Comparison of ENCODE assay signal across 1 cellular context in the genomic region with DNA sequence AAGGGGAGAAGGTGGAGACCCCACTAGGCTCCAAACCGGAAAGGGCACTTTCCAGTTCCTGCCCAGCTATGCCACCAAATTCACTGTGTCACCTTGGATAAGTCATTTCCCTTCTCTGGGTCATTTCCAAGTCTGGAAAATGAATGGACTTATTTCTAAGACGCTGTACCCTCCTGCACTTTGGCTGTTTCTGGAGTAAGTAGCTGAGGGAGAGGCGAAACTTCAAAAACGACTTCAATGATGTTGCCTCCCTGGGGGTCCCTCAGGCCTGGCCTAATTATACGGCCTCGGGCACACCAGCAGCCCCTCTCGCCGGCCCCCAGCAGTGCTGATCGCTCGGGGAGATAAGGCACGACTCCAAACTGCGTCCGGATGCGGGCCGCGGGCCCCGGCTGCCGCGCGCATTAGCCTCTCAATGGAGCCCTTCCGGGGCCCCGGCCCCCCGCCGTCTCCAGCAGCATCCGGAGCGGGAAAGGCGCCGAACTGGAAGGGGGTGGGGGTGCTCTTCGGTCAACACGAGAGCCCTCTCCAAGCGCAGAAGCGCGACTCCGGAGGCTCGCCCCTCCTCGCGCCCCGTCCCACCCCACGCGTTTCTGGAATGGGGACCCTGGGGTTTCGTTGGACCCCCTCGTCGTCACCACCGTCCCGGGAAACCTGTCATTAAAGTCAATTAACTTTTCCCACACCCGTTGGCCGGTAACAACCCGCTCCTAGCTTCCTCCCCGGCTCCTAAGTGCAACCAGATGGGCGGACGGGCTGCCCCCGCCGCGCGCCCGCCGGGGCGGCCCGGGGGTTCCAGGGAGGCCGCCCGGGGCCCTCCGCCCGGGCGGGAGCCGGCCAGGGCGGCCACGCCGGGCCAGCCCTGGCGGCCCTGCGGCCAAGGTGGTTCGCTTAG.
A peak's percentile ranks its signal among the peaks of the same experiment; 100 is the strongest.
TF ChIP-seq lines count a peak whose summit lies in the region.

No MANE protein-coding gene starts in this region.

TF ChIP-seq in HepG2, 621 proteins besides CTCF, POLR2A, EP300 and RAD21 (continued from another document and continues in another):
- TF ChIP-seq HNRNPH1 (optimal IDR thresholded peaks at IDR 0.05; ENCODE audit: low read depth, low read length) = no peak
- no peak for TF ChIP-seq TCF12 (IDR thresholded peaks at IDR 0.05)
- TF ChIP-seq TCF12 (CRISPR knock-in tag; IDR thresholded peaks at IDR 0.05) = 0 out of 2 replicates have a peak, but pooled peaks have one; percentile 66
- TF ChIP-seq, protein P1, sequence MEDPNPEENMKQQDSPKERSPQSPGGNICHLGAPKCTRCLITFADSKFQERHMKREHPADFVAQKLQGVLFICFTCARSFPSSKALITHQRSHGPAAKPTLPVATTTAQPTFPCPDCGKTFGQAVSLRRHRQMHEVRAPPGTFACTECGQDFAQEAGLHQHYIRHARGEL (CRISPR knock-in tag; IDR thresholded peaks at IDR 0.05) = no peak
- no peak for TF ChIP-seq FOXM1 (CRISPR knock-in tag; IDR thresholded peaks at IDR 0.05)
- TF ChIP-seq, protein P2, sequence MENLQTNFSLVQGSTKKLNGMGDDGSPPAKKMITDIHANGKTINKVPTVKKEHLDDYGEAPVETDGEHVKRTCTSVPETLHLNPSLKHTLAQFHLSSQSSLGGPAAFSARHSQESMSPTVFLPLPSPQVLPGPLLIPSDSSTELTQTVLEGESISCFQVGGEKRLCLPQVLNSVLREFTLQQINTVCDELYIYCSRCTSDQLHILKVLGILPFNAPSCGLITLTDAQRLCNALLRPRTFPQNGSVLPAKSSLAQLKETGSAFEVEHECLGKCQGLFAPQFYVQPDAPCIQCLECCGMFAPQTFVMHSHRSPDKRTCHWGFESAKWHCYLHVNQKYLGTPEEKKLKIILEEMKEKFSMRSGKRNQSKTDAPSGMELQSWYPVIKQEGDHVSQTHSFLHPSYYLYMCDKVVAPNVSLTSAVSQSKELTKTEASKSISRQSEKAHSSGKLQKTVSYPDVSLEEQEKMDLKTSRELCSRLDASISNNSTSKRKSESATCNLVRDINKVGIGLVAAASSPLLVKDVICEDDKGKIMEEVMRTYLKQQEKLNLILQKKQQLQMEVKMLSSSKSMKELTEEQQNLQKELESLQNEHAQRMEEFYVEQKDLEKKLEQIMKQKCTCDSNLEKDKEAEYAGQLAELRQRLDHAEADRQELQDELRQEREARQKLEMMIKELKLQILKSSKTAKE (CRISPR knock-in tag; IDR thresholded peaks at IDR 0.05; ENCODE audit: borderline replicate concordance) = peak; percentile 36; the same call in 1 of the 2 replicates
- TF ChIP-seq, protein P3, sequence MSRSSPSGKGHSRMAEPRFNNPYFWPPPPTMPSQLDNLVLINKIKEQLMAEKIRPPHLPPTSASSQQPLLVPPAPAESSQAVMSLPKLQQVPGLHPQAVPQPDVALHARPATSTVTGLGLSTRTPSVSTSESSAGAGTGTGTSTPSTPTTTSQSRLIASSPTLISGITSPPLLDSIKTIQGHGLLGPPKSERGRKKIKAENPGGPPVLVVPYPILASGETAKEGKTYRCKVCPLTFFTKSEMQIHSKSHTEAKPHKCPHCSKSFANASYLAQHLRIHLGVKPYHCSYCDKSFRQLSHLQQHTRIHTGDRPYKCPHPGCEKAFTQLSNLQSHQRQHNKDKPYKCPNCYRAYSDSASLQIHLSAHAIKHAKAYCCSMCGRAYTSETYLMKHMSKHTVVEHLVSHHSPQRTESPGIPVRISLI (CRISPR knock-in tag; IDR thresholded peaks at IDR 0.05; ENCODE audit: borderline replicate concordance) = no peak
- TF ChIP-seq ZNF564 (CRISPR knock-in tag; IDR thresholded peaks at IDR 0.05) = no peak; the same call in 1 of the 2 replicates
- 0 out of 2 replicates have a peak, but pooled peaks have one; percentile 25 for TF ChIP-seq PHF20 (CRISPR knock-in tag; IDR thresholded peaks at IDR 0.05)
- TF ChIP-seq, protein P4, sequence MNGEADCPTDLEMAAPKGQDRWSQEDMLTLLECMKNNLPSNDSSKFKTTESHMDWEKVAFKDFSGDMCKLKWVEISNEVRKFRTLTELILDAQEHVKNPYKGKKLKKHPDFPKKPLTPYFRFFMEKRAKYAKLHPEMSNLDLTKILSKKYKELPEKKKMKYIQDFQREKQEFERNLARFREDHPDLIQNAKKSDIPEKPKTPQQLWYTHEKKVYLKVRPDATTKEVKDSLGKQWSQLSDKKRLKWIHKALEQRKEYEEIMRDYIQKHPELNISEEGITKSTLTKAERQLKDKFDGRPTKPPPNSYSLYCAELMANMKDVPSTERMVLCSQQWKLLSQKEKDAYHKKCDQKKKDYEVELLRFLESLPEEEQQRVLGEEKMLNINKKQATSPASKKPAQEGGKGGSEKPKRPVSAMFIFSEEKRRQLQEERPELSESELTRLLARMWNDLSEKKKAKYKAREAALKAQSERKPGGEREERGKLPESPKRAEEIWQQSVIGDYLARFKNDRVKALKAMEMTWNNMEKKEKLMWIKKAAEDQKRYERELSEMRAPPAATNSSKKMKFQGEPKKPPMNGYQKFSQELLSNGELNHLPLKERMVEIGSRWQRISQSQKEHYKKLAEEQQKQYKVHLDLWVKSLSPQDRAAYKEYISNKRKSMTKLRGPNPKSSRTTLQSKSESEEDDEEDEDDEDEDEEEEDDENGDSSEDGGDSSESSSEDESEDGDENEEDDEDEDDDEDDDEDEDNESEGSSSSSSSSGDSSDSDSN (CRISPR knock-in tag; IDR thresholded peaks at IDR 0.05) = peak; percentile 74
- no peak for TF ChIP-seq ZNF674 (CRISPR knock-in tag; IDR thresholded peaks at IDR 0.05; ENCODE audit: low read depth)
- TF ChIP-seq ZSCAN21 (CRISPR knock-in tag; IDR thresholded peaks at IDR 0.05; ENCODE audit: borderline replicate concordance) = peak; percentile 46; the same call in 1 of the 2 replicates
- TF ChIP-seq, protein P5, sequence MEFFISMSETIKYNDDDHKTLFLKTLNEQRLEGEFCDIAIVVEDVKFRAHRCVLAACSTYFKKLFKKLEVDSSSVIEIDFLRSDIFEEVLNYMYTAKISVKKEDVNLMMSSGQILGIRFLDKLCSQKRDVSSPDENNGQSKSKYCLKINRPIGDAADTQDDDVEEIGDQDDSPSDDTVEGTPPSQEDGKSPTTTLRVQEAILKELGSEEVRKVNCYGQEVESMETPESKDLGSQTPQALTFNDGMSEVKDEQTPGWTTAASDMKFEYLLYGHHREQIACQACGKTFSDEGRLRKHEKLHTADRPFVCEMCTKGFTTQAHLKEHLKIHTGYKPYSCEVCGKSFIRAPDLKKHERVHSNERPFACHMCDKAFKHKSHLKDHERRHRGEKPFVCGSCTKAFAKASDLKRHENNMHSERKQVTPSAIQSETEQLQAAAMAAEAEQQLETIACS (CRISPR knock-in tag; IDR thresholded peaks at IDR 0.05) = peak; percentile 40; the same call in 1 of the 2 replicates
- 0 out of 2 replicates have a peak, but pooled peaks have one; percentile 25 for TF ChIP-seq SP2 (CRISPR knock-in tag; IDR thresholded peaks at IDR 0.05)
- TF ChIP-seq, protein P6, sequence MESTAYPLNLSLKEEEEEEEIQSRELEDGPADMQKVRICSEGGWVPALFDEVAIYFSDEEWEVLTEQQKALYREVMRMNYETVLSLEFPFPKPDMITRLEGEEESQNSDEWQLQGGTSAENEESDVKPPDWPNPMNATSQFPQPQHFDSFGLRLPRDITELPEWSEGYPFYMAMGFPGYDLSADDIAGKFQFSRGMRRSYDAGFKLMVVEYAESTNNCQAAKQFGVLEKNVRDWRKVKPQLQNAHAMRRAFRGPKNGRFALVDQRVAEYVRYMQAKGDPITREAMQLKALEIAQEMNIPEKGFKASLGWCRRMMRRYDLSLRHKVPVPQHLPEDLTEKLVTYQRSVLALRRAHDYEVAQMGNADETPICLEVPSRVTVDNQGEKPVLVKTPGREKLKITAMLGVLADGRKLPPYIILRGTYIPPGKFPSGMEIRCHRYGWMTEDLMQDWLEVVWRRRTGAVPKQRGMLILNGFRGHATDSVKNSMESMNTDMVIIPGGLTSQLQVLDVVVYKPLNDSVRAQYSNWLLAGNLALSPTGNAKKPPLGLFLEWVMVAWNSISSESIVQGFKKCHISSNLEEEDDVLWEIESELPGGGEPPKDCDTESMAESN (CRISPR knock-in tag; conservative IDR thresholded peaks at IDR 0.05) = 0 out of 2 replicates have a peak, but pooled peaks have one; percentile 36
- TF ChIP-seq XRCC5 (optimal IDR thresholded peaks at IDR 0.05; ENCODE audit: low read length) = peak; percentile 18
- no peak for TF ChIP-seq ZNF724P (CRISPR knock-in tag; IDR thresholded peaks at IDR 0.05; ENCODE audit: borderline replicate concordance)
- no peak for TF ChIP-seq RFX3 (CRISPR knock-in tag; IDR thresholded peaks at IDR 0.05)
- TF ChIP-seq ZNF44 (CRISPR knock-in tag; IDR thresholded peaks at IDR 0.05) = no peak
- TF ChIP-seq, protein P7, sequence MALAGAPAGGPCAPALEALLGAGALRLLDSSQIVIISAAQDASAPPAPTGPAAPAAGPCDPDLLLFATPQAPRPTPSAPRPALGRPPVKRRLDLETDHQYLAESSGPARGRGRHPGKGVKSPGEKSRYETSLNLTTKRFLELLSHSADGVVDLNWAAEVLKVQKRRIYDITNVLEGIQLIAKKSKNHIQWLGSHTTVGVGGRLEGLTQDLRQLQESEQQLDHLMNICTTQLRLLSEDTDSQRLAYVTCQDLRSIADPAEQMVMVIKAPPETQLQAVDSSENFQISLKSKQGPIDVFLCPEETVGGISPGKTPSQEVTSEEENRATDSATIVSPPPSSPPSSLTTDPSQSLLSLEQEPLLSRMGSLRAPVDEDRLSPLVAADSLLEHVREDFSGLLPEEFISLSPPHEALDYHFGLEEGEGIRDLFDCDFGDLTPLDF (CRISPR knock-in tag; IDR thresholded peaks at IDR 0.05) = 0 out of 2 replicates have a peak, but pooled peaks have one; percentile 40
- TF ChIP-seq, protein P8, sequence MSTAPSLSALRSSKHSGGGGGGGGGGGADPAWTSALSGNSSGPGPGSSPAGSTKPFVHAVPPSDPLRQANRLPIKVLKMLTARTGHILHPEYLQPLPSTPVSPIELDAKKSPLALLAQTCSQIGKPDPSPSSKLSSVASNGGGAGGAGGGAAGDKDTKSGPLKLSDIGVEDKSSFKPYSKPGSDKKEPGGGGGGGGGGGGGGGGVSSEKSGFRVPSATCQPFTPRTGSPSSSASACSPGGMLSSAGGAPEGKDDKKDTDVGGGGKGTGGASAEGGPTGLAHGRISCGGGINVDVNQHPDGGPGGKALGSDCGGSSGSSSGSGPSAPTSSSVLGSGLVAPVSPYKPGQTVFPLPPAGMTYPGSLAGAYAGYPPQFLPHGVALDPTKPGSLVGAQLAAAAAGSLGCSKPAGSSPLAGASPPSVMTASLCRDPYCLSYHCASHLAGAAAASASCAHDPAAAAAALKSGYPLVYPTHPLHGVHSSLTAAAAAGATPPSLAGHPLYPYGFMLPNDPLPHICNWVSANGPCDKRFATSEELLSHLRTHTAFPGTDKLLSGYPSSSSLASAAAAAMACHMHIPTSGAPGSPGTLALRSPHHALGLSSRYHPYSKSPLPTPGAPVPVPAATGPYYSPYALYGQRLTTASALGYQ (CRISPR knock-in tag; IDR thresholded peaks at IDR 0.05) = 0 out of 2 replicates have a peak, but pooled peaks have one; percentile 36
- TF ChIP-seq PRMT3 (CRISPR knock-in tag; IDR thresholded peaks at IDR 0.05; ENCODE audit: borderline replicate concordance, low read depth) = no peak
- TF ChIP-seq ISL2 (CRISPR knock-in tag; IDR thresholded peaks at IDR 0.05) = peak; percentile 27; the same call in 1 of the 2 replicates
- TF ChIP-seq ZNF629 (CRISPR knock-in tag; conservative IDR thresholded peaks at IDR 0.05) = 0 out of 2 replicates have a peak, but pooled peaks have one; percentile 12
- TF ChIP-seq, protein P9, sequence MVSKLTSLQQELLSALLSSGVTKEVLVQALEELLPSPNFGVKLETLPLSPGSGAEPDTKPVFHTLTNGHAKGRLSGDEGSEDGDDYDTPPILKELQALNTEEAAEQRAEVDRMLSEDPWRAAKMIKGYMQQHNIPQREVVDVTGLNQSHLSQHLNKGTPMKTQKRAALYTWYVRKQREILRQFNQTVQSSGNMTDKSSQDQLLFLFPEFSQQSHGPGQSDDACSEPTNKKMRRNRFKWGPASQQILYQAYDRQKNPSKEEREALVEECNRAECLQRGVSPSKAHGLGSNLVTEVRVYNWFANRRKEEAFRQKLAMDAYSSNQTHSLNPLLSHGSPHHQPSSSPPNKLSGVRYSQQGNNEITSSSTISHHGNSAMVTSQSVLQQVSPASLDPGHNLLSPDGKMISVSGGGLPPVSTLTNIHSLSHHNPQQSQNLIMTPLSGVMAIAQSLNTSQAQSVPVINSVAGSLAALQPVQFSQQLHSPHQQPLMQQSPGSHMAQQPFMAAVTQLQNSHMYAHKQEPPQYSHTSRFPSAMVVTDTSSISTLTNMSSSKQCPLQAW (CRISPR knock-in tag; IDR thresholded peaks at IDR 0.05) = no peak
- no peak for TF ChIP-seq TP53 (CRISPR knock-in tag; conservative IDR thresholded peaks at IDR 0.05)
- TF ChIP-seq MYC (CRISPR knock-in tag; IDR thresholded peaks at IDR 0.05; ENCODE audit: borderline replicate concordance) = peak; percentile 30; the same call in 1 of the 2 replicates
- peak; percentile 19; the same call in 1 of the 2 replicates for TF ChIP-seq SALL1 (CRISPR knock-in tag; IDR thresholded peaks at IDR 0.05)
- TF ChIP-seq HOXA5 (CRISPR knock-in tag; IDR thresholded peaks at IDR 0.05) = peak; percentile 47; the same call in 1 of the 2 replicates
- TF ChIP-seq ZMYM4 (CRISPR knock-in tag; IDR thresholded peaks at IDR 0.05) = peak; percentile 41; the same call in 1 of the 2 replicates
- TF ChIP-seq, protein P10, sequence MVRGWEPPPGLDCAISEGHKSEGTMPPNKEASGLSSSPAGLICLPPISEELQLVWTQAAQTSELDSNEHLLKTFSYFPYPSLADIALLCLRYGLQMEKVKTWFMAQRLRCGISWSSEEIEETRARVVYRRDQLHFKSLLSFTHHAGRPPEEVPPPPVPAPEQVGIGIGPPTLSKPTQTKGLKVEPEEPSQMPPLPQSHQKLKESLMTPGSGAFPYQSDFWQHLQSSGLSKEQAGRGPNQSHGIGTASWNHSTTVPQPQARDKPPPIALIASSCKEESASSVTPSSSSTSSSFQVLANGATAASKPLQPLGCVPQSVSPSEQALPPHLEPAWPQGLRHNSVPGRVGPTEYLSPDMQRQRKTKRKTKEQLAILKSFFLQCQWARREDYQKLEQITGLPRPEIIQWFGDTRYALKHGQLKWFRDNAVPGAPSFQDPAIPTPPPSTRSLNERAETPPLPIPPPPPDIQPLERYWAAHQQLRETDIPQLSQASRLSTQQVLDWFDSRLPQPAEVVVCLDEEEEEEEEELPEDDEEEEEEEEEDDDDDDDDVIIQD (CRISPR knock-in tag; IDR thresholded peaks at IDR 0.05; ENCODE audit: low read depth) = no peak
- peak; percentile 31 for TF ChIP-seq SRSF1 (optimal IDR thresholded peaks at IDR 0.05; ENCODE audit: low read depth, low read length)
- TF ChIP-seq MTF2 (CRISPR knock-in tag; IDR thresholded peaks at IDR 0.05; ENCODE audit: borderline replicate concordance) = peak; percentile 36; the same call in 1 of the 2 replicates
